Comparison of ENCODE assay signal across 9 cellular contexts in the genomic region with DNA sequence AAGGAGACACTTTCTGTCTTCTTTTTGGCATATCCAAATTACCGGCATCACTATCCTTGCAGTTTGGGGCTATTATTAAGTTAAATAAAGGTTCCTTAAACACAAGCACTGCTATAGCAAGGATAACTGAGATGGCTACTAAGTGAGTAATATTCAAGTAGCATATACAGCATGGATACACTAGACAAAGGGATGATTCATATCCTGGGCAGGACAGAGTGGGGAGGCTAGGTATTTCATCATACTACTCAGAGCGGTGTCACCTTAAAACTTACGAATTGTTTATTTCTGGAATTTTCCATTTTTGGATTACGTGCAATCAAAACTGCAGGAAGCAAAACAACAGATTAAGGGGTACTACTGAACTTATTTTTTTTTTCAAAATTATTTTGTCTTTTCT. TPM values are rescaled to one million over a fixed set of nuclear protein-coding genes. Genes with fewer than 3 reads are reported as not detected.
A peak's percentile ranks its signal among the peaks of the same experiment; 100 is the strongest.
DNase-seq lines count a peak whose midpoint lies in the region; ATAC-seq and TF ChIP-seq lines count a peak whose summit lies in the region.
"Had no signal": no experiment of that assay in that cellular context is flagged by ENCODE, and none has a peak within 500 bp of the region (broad histone marks: within the 10 kb centered on the region; RNA-seq: fewer than 3 reads in every experiment).

No MANE protein-coding gene starts in this region.

- ATAC-seq in activated T-helper 17 cell treated with anti-CD3 and anti-CD28 coated beads, Interleukin-2, amount 50 U/mL, for 72 hours (replicated peaks) = peak; percentile 92

- no peak overlapping the region for H3K4me3 Mint-ChIP-seq in activated T-helper 17 cell treated with anti-CD3 and anti-CD28 coated beads, Interleukin-2, amount 50 U/mL, for 72 hours
- H3K4me3 Mint-ChIP-seq in activated T-helper 1 cell treated with anti-CD3 and anti-CD28 coated beads, Interleukin-12 subunit alpha, Interleukin-12 subunit beta, Interleukin-2, Interleukin-4 antibody, amounts not matched to agents 30 ng/mL and 10 ng/mL and 1 ng/mL, durations not matched to agents 14 hours and 24 hours and 36 hours = no peak overlapping the region

- no peaks in the 10 kb centered on the region for H3K27me3 ChIP-seq in BE2C

- H3K27me3 Mint-ChIP-seq in activated T-helper 17 cell treated with anti-CD3 and anti-CD28 coated beads, Interleukin-2, amount 50 U/mL, for 72 hours = no peaks in the 10 kb centered on the region
- no peaks in the 10 kb centered on the region for H3K27me3 Mint-ChIP-seq in activated T-helper 1 cell treated with anti-CD3 and anti-CD28 coated beads, Interleukin-12 subunit alpha, Interleukin-12 subunit beta, Interleukin-2, Interleukin-4 antibody, amounts not matched to agents 30 ng/mL and 10 ng/mL and 1 ng/mL, durations not matched to agents 14 hours and 24 hours and 36 hours (ENCODE audit: insufficient read depth)

- TF ChIP-seq CTCF in AG10803 (conservative IDR thresholded peaks at IDR 0.05; ENCODE audit: low read length) (no peak), BE2C (IDR thresholded peaks at IDR 0.05; ENCODE audit: low read depth, low read length) (no peak)

- no peaks in the 10 kb centered on the region for H3K9me3 ChIP-seq in BE2C

- no peak overlapping the region for H3K4me3 ChIP-seq in AG10803 (ENCODE audit: low read length)
- H3K4me3 ChIP-seq in BE2C (ENCODE audit: low read depth, low read length) = no peak overlapping the region

- peak; percentile 88 for DNase-seq in AG10803 (ENCODE audit: low read depth)
- peak; percentile 83 for DNase-seq in HS-5 (ENCODE audit: low read depth)
- DNase-seq in kidney glomerular epithelial cell (lab: John Stamatoyannopoulos, UW) = peak; percentile 87
- no peak for DNase-seq in BE2C
- no peak for DNase-seq in activated T-helper 1 cell treated with anti-CD3 and anti-CD28 coated beads, Interleukin-12 subunit alpha, Interleukin-12 subunit beta, Interleukin-2, Interleukin-4 antibody, amounts not matched to agents 30 ng/mL and 10 ng/mL and 1 ng/mL, durations not matched to agents 14 hours and 24 hours and 36 hours (ENCODE audit: low spot score)
- no peak for DNase-seq in OCI-M2 (lab: John Stamatoyannopoulos, UW; ENCODE audit: unreplicated experiment)
- no peak for DNase-seq in D341Med (ENCODE audit: low spot score)
- DNase-seq: NCI-H510A had no signal

- H3K27ac Mint-ChIP-seq in activated T-helper 17 cell treated with anti-CD3 and anti-CD28 coated beads, Interleukin-2, amount 50 U/mL, for 72 hours = no peak overlapping the region
- H3K27ac Mint-ChIP-seq in activated T-helper 1 cell treated with anti-CD3 and anti-CD28 coated beads, Interleukin-12 subunit alpha, Interleukin-12 subunit beta, Interleukin-2, Interleukin-4 antibody, amounts not matched to agents 30 ng/mL and 10 ng/mL and 1 ng/mL, durations not matched to agents 14 hours and 24 hours and 36 hours = no peak overlapping the region

- intact Hi-C loops in activated T-helper 1 cell treated with anti-CD3 and anti-CD28 coated beads, Interleukin-12 subunit alpha, Interleukin-12 subunit beta, Interleukin-2, Interleukin-4 antibody, amounts not matched to agents 30 ng/mL and 10 ng/mL and 1 ng/mL, durations not matched to agents 14 hours and 24 hours and 36 hours (cut with micrococcal nuclease) = no loop called here

- no peaks in the 10 kb centered on the region for H3K36me3 ChIP-seq in BE2C

- peaks cover 14% of the 10 kb centered on the region for H3K9me3 Mint-ChIP-seq in activated T-helper 17 cell treated with anti-CD3 and anti-CD28 coated beads, Interleukin-2, amount 50 U/mL, for 72 hours
- H3K9me3 Mint-ChIP-seq in activated T-helper 1 cell treated with anti-CD3 and anti-CD28 coated beads, Interleukin-12 subunit alpha, Interleukin-12 subunit beta, Interleukin-2, Interleukin-4 antibody, amounts not matched to agents 30 ng/mL and 10 ng/mL and 1 ng/mL, durations not matched to agents 14 hours and 24 hours and 36 hours = peaks cover 23% of the 10 kb centered on the region

- H3K4me1 ChIP-seq in BE2C = no peaks in the 10 kb centered on the region

- no peaks in the 10 kb centered on the region for H3K4me1 Mint-ChIP-seq in activated T-helper 17 cell treated with anti-CD3 and anti-CD28 coated beads, Interleukin-2, amount 50 U/mL, for 72 hours
- no peaks in the 10 kb centered on the region for H3K4me1 Mint-ChIP-seq in activated T-helper 1 cell treated with anti-CD3 and anti-CD28 coated beads, Interleukin-12 subunit alpha, Interleukin-12 subunit beta, Interleukin-2, Interleukin-4 antibody, amounts not matched to agents 30 ng/mL and 10 ng/mL and 1 ng/mL, durations not matched to agents 14 hours and 24 hours and 36 hours (ENCODE audit: low read depth)

- H3K36me3 Mint-ChIP-seq in activated T-helper 17 cell treated with anti-CD3 and anti-CD28 coated beads, Interleukin-2, amount 50 U/mL, for 72 hours (ENCODE audit: low read depth) = no peaks in the 10 kb centered on the region
- no peaks in the 10 kb centered on the region for H3K36me3 Mint-ChIP-seq in activated T-helper 1 cell treated with anti-CD3 and anti-CD28 coated beads, Interleukin-12 subunit alpha, Interleukin-12 subunit beta, Interleukin-2, Interleukin-4 antibody, amounts not matched to agents 30 ng/mL and 10 ng/mL and 1 ng/mL, durations not matched to agents 14 hours and 24 hours and 36 hours (ENCODE audit: low read depth)

RNA-seq across cellular contexts. Expression of a gene that starts 54.1 kb away (rescaled TPM):
- total RNA-seq in activated T-helper 17 cell treated with anti-CD3 and anti-CD28 coated beads, Interleukin-2, amount 50 U/mL, for 72 hours = 1 to 10 TPM; 9.5 to 9.9 TPM
- 6.9 TPM for polyA plus RNA-seq in BE2C (2012; ENCODE audit: insufficient read depth, insufficient read length, low read depth)
- 2.6 and 4.4 TPM in 2 replicates for total RNA-seq in activated T-helper 1 cell treated with anti-CD3 and anti-CD28 coated beads, Interleukin-12 subunit alpha, Interleukin-12 subunit beta, Interleukin-2, Interleukin-4 antibody, amounts not matched to agents 30 ng/mL and 10 ng/mL and 1 ng/mL, durations not matched to agents 14 hours and 24 hours and 36 hours

Comparison
In these comparisons a context has a peak if more than half of its experiments do, and no peak if none do; other contexts are left out.
1. DNase-seq: peak in AG10803 (single experiment), HS-5 (single experiment) and kidney glomerular epithelial cell (single experiment); none in BE2C (single experiment), activated T-helper 1 cell treated with anti-CD3 and anti-CD28 coated beads, Interleukin-12 subunit alpha, Interleukin-12 subunit beta, Interleukin-2, Interleukin-4 antibody, amounts not matched to agents 30 ng/mL and 10 ng/mL and 1 ng/mL, durations not matched to agents 14 hours and 24 hours and 36 hours (single experiment), OCI-M2 (single experiment) and D341Med (single experiment).